In genomic region chr13:110524484-110525254, GRCh38 we compare ENCODE assay signal across 11 cellular contexts. TPM values are rescaled to one million over a fixed set of nuclear protein-coding genes. Genes with fewer than 3 reads are reported as not detected.
DNase-seq lines count a peak whose midpoint lies in the region; ATAC-seq and TF ChIP-seq lines count a peak whose summit lies in the region.
"Had no signal": no experiment of that assay in that cellular context is flagged by ENCODE, and none has a peak within 500 bp of the region (broad histone marks: within the 10 kb centered on the region; RNA-seq: fewer than 3 reads in every experiment).

No MANE protein-coding gene starts in this region.

- H3K9me3 ChIP-seq in Panc1 (ENCODE audit: control insufficient read depth, insufficient read depth, low read depth, low read length) (no peaks in the 10 kb centered on the region), testis (no peaks in the 10 kb centered on the region)
- H3K9me3 ChIP-seq in effector memory CD4-positive, alpha-beta T cell (ENCODE audit: control insufficient read depth, low read length) = no peaks in the 10 kb centered on the region
- H3K9me3 ChIP-seq: A549 had no signal

- TF ChIP-seq CTCF in Panc1 (IDR thresholded peaks at IDR 0.05) (no peak), testis (IDR thresholded peaks at IDR 0.05) (no peak)

- intact Hi-C loops in Panc1 (cut with micrococcal nuclease; ENCODE audit: unreplicated experiment) = no loop called here
- intact Hi-C loops in left cardiac atrium (cut with DNase I) = loop anchor here in 1 of 2 donors (5.0 kb wide), 1 partner anchor 38 kb away; the partner anchor contains the start of gene RAB20
- intact Hi-C loops in testis (cut with DNase I; ENCODE audit: low total_unique reads) = no loop called here

- DNase-seq in NCI-H2107 treated with DMSO at 0.1 percent for 48 hours (lab: John Stamatoyannopoulos, UW; ENCODE audit: unreplicated experiment) (peak; percentile 74), NCI-H2107 (lab: John Stamatoyannopoulos, UW) (no peak), Panc1 (ENCODE audit: low read depth, low spot score) (no peak), left cardiac atrium (peak; percentile 84), testis (peak; percentile 79), NAMALWA (ENCODE audit: low spot score) (no peak)
- DNase-seq in effector memory CD4-positive, alpha-beta T cell = no peak
- DNase-seq: dermis blood vessel endothelial cell, SW 1271 had no signal

- POLR2A ChIA-PET in Panc1 (lab: Charles Lee) = interaction anchor here (0.6 kb wide), 1 partner anchor 74 kb away, joined by 6 read pairs; no protein-coding TSS in a partner anchor

- TF ChIP-seq POLR2A in testis (IDR thresholded peaks at IDR 0.05) = no peak

- H3K27me3 ChIP-seq in Panc1 (ENCODE audit: control insufficient read depth, insufficient read depth, low read length) = no peaks in the 10 kb centered on the region
- H3K27me3 ChIP-seq in testis = no peaks in the 10 kb centered on the region
- no peaks in the 10 kb centered on the region for H3K27me3 ChIP-seq in effector memory CD4-positive, alpha-beta T cell (replicated peaks; ENCODE audit: control insufficient read depth, insufficient read depth, low read length, poor library complexity, severe bottlenecking)

- H3K27ac ChIP-seq in Panc1 (ENCODE audit: low read length) (no peak overlapping the region), testis (peak overlapping the region in 1 of 2 donors; percentile 11)
- no peak overlapping the region for H3K27ac ChIP-seq in effector memory CD4-positive, alpha-beta T cell (ENCODE audit: insufficient read depth, low read length, poor library complexity, severe bottlenecking)
- H3K27ac ChIP-seq: A549 had no signal

- CTCF ChIA-PET in Panc1 (lab: Charles Lee) = no interaction called here

- 66 to 77% methylated on average over 20 of the region's 20 CpGs for WGBS in testis, 2 donors

- H3K4me3 ChIP-seq in Panc1 (ENCODE audit: low read depth in 2 of 2, low read length in 2 of 2) (no peak overlapping the region), testis (no peak overlapping the region)
- H3K4me3 ChIP-seq in effector memory CD4-positive, alpha-beta T cell (ENCODE audit: insufficient read depth, low read depth, low read length, poor library complexity, severe bottlenecking) = no peak overlapping the region
- H3K4me3 ChIP-seq: A549 had no signal

- H3K4me1 ChIP-seq in Panc1 (ENCODE audit: control insufficient read depth, insufficient read depth, low read length) (peaks cover 19% of the 10 kb centered on the region), testis (peaks cover 53% of the 10 kb centered on the region)
- H3K4me1 ChIP-seq in effector memory CD4-positive, alpha-beta T cell (ENCODE audit: control insufficient read depth, insufficient read depth, low read length, poor library complexity, severe bottlenecking) = peaks cover 10% of the 10 kb centered on the region

- H3K36me3 ChIP-seq in Panc1 (ENCODE audit: control insufficient read depth, insufficient read depth, low read length) = no peaks in the 10 kb centered on the region
- H3K36me3 ChIP-seq in testis (ENCODE audit: low read depth, missing control alignments) = no peaks in the 10 kb centered on the region
- no peaks in the 10 kb centered on the region for H3K36me3 ChIP-seq in effector memory CD4-positive, alpha-beta T cell (ENCODE audit: control insufficient read depth, insufficient read depth, low read length)

- ATAC-seq in Panc1 (peak; percentile 50), left cardiac atrium (peak; percentile 61 to 67), HG03280 (IDR thresholded peaks at IDR 0.05; ENCODE audit: unreplicated experiment) (no peak)
- ATAC-seq: A549 had no signal

- no TSS peak for BruUV-seq in Panc1 (replicated peaks; lab: Mats Ljungman, UMichigan)

- in situ Hi-C loops in Panc1 (cut with HindIII; ENCODE audit: low pct_unique_long_range_greater_than_20kb, low sequenced_read_pairs) = no loop called here

RNA-seq across cellular contexts. Expression of gene RAB20, which starts 36.9 kb away (rescaled TPM):
- total RNA-seq in Panc1 (2021; ENCODE audit: unreplicated experiment) (7.9 TPM), left cardiac atrium (10 to 100 TPM; 12.7 to 24.3 TPM), testis (10 to 100 TPM; 27.2 to 41.1 TPM)
- 7.8 TPM for polyA plus RNA-seq in Panc1 (2012; ENCODE audit: insufficient read length)
- polyA plus RNA-seq in testis (ENCODE audit: insufficient read depth, low read depth, low replicate concordance) = 22.0 TPM

Comparison
In these comparisons a context has a peak if more than half of its experiments do, and no peak if none do; other contexts are left out.
1. DNase-seq: peak in NCI-H2107 treated with DMSO at 0.1 percent for 48 hours (single experiment), left cardiac atrium (single experiment) and testis (single experiment); none in NCI-H2107 (single experiment), Panc1 (single experiment), effector memory CD4-positive, alpha-beta T cell (0 of 3) and NAMALWA (single experiment).